ENCODE assay signal across 23 cellular contexts in the genomic region with DNA sequence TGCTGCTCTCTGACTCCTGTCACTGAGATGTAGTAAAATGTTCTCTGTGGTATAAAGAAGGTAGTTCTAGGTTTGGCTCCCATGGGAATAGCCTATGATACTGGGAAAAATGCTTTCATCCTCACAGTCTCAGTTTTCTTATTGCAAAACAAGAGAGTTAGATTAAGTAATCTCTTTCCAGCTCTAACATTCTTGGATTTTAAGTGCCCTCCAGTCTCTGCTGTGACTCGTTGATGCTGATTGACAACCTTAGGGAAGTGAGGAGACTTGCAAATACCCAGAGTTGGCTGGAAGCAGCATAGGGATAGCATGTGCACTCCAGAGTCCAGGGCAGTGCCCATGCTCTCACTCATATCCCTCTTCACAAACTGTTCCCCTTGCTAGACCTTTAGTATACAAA.
A peak's percentile ranks its signal among the peaks of the same experiment; 100 is the strongest.
DNase-seq lines count a peak whose midpoint lies in the region; ATAC-seq and TF ChIP-seq lines count a peak whose summit lies in the region.
"Had no signal": no experiment of that assay in that cellular context is flagged by ENCODE, and none has a peak within 500 bp of the region (broad histone marks: within the 10 kb centered on the region; RNA-seq: fewer than 3 reads in every experiment).

No MANE protein-coding gene starts in this region.

- H4K20me1 ChIP-seq in GM23248 (ENCODE audit: insufficient read depth) (no peaks in the 10 kb centered on the region), PC-9 (ENCODE audit: insufficient read depth) (no peaks in the 10 kb centered on the region)

- H3K4me3 ChIP-seq in GM23248 (no peak overlapping the region), PC-9 (no peak overlapping the region), fibroblast of pulmonary artery (replicated peaks; ENCODE audit: low read depth, low read length) (no peak overlapping the region), skeletal muscle cell (ENCODE audit: low read depth, low read length) (no peak overlapping the region)
- H3K4me3 ChIP-seq: body of pancreas, gastrocnemius medialis, psoas muscle, smooth muscle cell, tibial artery had no signal

- DNase-seq in GM23248 (peak; percentile 66), PC-9 (no peak), fibroblast of pulmonary artery (ENCODE audit: low read depth) (peak; percentile 39), skeletal muscle cell (ENCODE audit: low read depth) (peak; percentile 65), left lobe of liver (ENCODE audit: low spot score) (no peak), GOT3 (lab: John Stamatoyannopoulos, UW) (no peak)
- DNase-seq: activated CD4-positive, alpha-beta T cell treated with anti-CD3 and anti-CD28 coated beads, Interleukin-2, amount 50 U/mL, for 1 hour; activated naive CD8-positive, alpha-beta T cell treated with anti-CD3 and anti-CD28 coated beads, Interleukin-2, amount 10 ng/mL, durations not matched to agents 7 days and 5 days; body of pancreas; cortex of kidney; gastrocnemius medialis; mammary epithelial cell; NCI-H526; psoas muscle; RPMI8226; SK-N-SH; stimulated activated CD4-positive, alpha-beta T cell treated with anti-CD3 and anti-CD28 coated beads, Interleukin-2, amount 100 ng/mL, for 48 hours; stimulated activated naive CD4-positive, alpha-beta T cell treated with Interleukin-2 at 50 U/mL for 16 hours; tibial artery had no signal

- H3K4me1 ChIP-seq in GM23248 (ENCODE audit: insufficient read depth), result no peaks in the 10 kb centered on the region; the same call in 1 of the 2 replicates
- no peaks in the 10 kb centered on the region for H3K4me1 ChIP-seq in PC-9 (replicated peaks; ENCODE audit: insufficient read depth)
- H3K4me1 ChIP-seq: body of pancreas, gastrocnemius medialis, psoas muscle, tibial artery had no signal

- intact Hi-C loops in PC-9 (cut with micrococcal nuclease; ENCODE audit: unreplicated experiment), result no loop called here

- in situ Hi-C loops in GM23248 (cut with MboI), result no loop called here

- no TSS peak for BruUV-seq in PC-9 (replicated peaks; lab: Mats Ljungman, UMichigan)

- H2AFZ ChIP-seq in GM23248 (no peak overlapping the region), PC-9 (0 out of 2 replicates have a peak overlapping the region, but pooled peaks have one; percentile 26)

- H3K4me2 ChIP-seq in GM23248 (ENCODE audit: unreplicated experiment) (no peak overlapping the region), PC-9 (no peak overlapping the region)
- H3K4me2 ChIP-seq: SK-N-SH, smooth muscle cell had no signal

- H3K79me2 ChIP-seq in GM23248 (ENCODE audit: insufficient read depth) (no peaks in the 10 kb centered on the region), PC-9 (ENCODE audit: low read depth) (no peaks in the 10 kb centered on the region)

- WGBS in GM23248 (ENCODE audit: low coverage in 1 of 2, low lambda C conversion rate in 2 of 2, missing lambda C conversion rate in 2 of 2), 2 experiments, result 29 to 33% methylated on average over 1 of the region's 1 CpG

- no peaks in the 10 kb centered on the region for H3K9me2 ChIP-seq in GM23248 (ENCODE audit: insufficient read depth)
- no peaks in the 10 kb centered on the region for H3K9me2 ChIP-seq in PC-9 (ENCODE audit: insufficient read depth)
- H3K9me2 ChIP-seq: SK-N-SH had no signal

- no peak for ATAC-seq in left lobe of liver
- ATAC-seq in HG03196 (IDR thresholded peaks at IDR 0.05; ENCODE audit: unreplicated experiment), result no peak
- ATAC-seq: body of pancreas, gastrocnemius medialis, psoas muscle had no signal

- H3K27ac ChIP-seq in GM23248 (no peak overlapping the region), PC-9 (no peak overlapping the region)
- H3K27ac ChIP-seq: body of pancreas, gastrocnemius medialis, neutrophil, psoas muscle, tibial artery, VCaP had no signal

- H3K27me3 ChIP-seq in GM23248 (replicated peaks; ENCODE audit: insufficient read depth) (no peaks in the 10 kb centered on the region), PC-9 (ENCODE audit: insufficient read depth, low read depth) (no peaks in the 10 kb centered on the region)
- H3K27me3 ChIP-seq: body of pancreas, gastrocnemius medialis, neutrophil, tibial artery had no signal

- TF ChIP-seq CTCF in PC-9 (conservative IDR thresholded peaks at IDR 0.05), result no peak
- TF ChIP-seq CTCF in fibroblast of pulmonary artery (IDR thresholded peaks at IDR 0.05; ENCODE audit: low read length, missing control alignments), result no peak

- H3K9ac ChIP-seq in GM23248, result no peak overlapping the region
- H3K9ac ChIP-seq: SK-N-SH had no signal

- no peaks in the 10 kb centered on the region for H3K9me3 ChIP-seq in GM23248 (ENCODE audit: low read depth)
- no peaks in the 10 kb centered on the region for H3K9me3 ChIP-seq in PC-9 (ENCODE audit: insufficient read depth, low read depth)
- H3K9me3 ChIP-seq: body of pancreas, gastrocnemius medialis, neutrophil, psoas muscle, SK-N-SH, tibial artery had no signal

- H3K36me3 ChIP-seq in GM23248 (ENCODE audit: low read depth), result no peaks in the 10 kb centered on the region
- no peaks in the 10 kb centered on the region for H3K36me3 ChIP-seq in PC-9 (ENCODE audit: low read depth)
- H3K36me3 ChIP-seq: gastrocnemius medialis, neutrophil, tibial artery had no signal

- POLR2A ChIA-PET in PC-9 (lab: Charles Lee; ENCODE audit: unreplicated experiment), result no interaction called here

- H3F3A ChIP-seq in GM23248 (ENCODE audit: insufficient read depth) (no peaks in the 10 kb centered on the region), PC-9 (ENCODE audit: insufficient read depth, low read depth) (no peaks in the 10 kb centered on the region)

- CTCF ChIA-PET in PC-9 (lab: Charles Lee), result no interaction called here

Comparison
In these comparisons a context has a peak if more than half of its experiments do, and no peak if none do; other contexts are left out.
1. DNase-seq: peak in GM23248 (single experiment), fibroblast of pulmonary artery (single experiment) and skeletal muscle cell (single experiment); none in PC-9 (0 of 2), left lobe of liver (single experiment) and GOT3 (single experiment).